Comparison of ENCODE assay signal across 1 cellular context in genomic region chr13:27967203-27967735, GRCh38.
A peak's percentile ranks its signal among the peaks of the same experiment; 100 is the strongest.
TF ChIP-seq lines count a peak whose summit lies in the region.

No MANE protein-coding gene starts in this region.

TF ChIP-seq in GM23338, 12 proteins besides CTCF, POLR2A, EP300 and RAD21 (continued from another document):
- TF ChIP-seq, protein P1, sequence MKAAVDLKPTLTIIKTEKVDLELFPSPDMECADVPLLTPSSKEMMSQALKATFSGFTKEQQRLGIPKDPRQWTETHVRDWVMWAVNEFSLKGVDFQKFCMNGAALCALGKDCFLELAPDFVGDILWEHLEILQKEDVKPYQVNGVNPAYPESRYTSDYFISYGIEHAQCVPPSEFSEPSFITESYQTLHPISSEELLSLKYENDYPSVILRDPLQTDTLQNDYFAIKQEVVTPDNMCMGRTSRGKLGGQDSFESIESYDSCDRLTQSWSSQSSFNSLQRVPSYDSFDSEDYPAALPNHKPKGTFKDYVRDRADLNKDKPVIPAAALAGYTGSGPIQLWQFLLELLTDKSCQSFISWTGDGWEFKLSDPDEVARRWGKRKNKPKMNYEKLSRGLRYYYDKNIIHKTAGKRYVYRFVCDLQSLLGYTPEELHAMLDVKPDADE (IDR thresholded peaks at IDR 0.05): no peak
- TF ChIP-seq ZNF331 (CRISPR knock-in tag; IDR thresholded peaks at IDR 0.05; ENCODE audit: low read depth): no peak
- TF ChIP-seq POLR2AphosphoS5 (IDR thresholded peaks at IDR 0.05; ENCODE audit: low read depth): no peak
- TF ChIP-seq ZNF462 (CRISPR knock-in tag; IDR thresholded peaks at IDR 0.05): no peak
- peak; percentile 17 for TF ChIP-seq EZH2phosphoT487 (IDR thresholded peaks at IDR 0.05; ENCODE audit: unreplicated experiment)
- TF ChIP-seq CREB1 (CRISPR knock-in tag; IDR thresholded peaks at IDR 0.05; ENCODE audit: low read depth): no peak
- TF ChIP-seq EZH2 (IDR thresholded peaks at IDR 0.05; ENCODE audit: low read depth, unreplicated experiment): peak; percentile 94
- TF ChIP-seq NANOG (IDR thresholded peaks at IDR 0.05; ENCODE audit: borderline replicate concordance): no peak
- TF ChIP-seq STAT1 (IDR thresholded peaks at IDR 0.05; ENCODE audit: unreplicated experiment): no peak
